ENCODE assay signal across 27 cellular contexts in the genomic region with DNA sequence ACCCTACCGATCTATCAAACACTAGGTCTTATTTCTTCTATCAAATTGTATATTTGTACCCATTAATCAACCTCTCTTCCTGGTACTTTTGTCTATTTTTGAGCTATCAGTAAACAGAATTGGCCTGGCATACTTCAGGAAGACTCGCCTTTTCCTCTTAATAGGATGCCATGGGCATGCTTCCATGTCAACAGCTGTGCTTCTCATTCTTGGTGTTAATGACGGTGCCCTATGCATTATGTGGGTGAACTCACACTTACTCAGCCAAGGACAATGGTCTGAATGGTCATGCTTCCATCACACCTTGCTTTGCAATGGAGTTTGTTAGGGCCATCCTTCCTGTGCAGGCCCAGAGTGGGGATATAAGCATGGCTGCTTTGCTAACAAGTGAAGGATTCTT.
"Had no signal": no experiment of that assay in that cellular context is flagged by ENCODE, and none has a peak within 500 bp of the region (broad histone marks: within the 10 kb centered on the region; RNA-seq: fewer than 3 reads in every experiment).

No MANE protein-coding gene starts in this region.

- H3K4me1 ChIP-seq: left lung, lower lobe of right lung, prostate gland, upper lobe of left lung had no signal

- H3K27me3 ChIP-seq: pancreas, upper lobe of left lung had no signal

- H3K4me3 ChIP-seq: left lung, lower lobe of right lung, mucosa of descending colon, pancreas, prostate gland, smooth muscle cell, tibial nerve, upper lobe of left lung had no signal

- H3K36me3 ChIP-seq: left lung, lower lobe of right lung, pancreas, prostate gland, tibial nerve, upper lobe of left lung had no signal

- DNase-seq: hypothalamus; immature natural killer cell; kidney; left colon; left lung; lower lobe of right lung; midbrain; mucosa of descending colon; naive thymus-derived CD8-positive, alpha-beta T cell; nucleus accumbens; pancreas; posterior cingulate gyrus; retina; right cardiac atrium; stimulated activated CD4-positive, alpha-beta T cell treated with anti-CD3 and anti-CD28 coated beads, Interleukin-1b, Interleukin-23, amount 100 ng/mL, for 48 hours; stimulated activated CD4-positive, alpha-beta T cell treated with anti-CD3 and anti-CD28 coated beads, Interleukin-2, amount 100 ng/mL, for 48 hours; stimulated activated CD4-positive, alpha-beta T cell treated with anti-CD3 and anti-CD28 coated beads, Interleukin-4, amount 100 ng/mL, for 4 hours; stimulated activated CD8-positive, alpha-beta memory T cell treated with anti-CD3 and anti-CD28 coated beads, Interleukin-4, amount 100 ng/mL, for 48 hours; stimulated activated naive CD4-positive, alpha-beta T cell treated with Interleukin-2 at 50 U/mL for 16 hours; stimulated activated naive CD8-positive, alpha-beta T cell treated with anti-CD3 and anti-CD28 coated beads, Interleukin-15, amount 100 ng/mL, for 72 hours; substantia nigra; upper lobe of left lung had no signal

- H3K27ac ChIP-seq: left lung, lower lobe of right lung, pancreas, prostate gland, tibial nerve, upper lobe of left lung had no signal

- H3K9me3 ChIP-seq: left lung, lower lobe of right lung, mucosa of descending colon, pancreas, prostate gland, tibial nerve, upper lobe of left lung had no signal

- ATAC-seq: left colon; left lung; lower lobe of right lung; mucosa of descending colon; naive thymus-derived CD8-positive, alpha-beta T cell; pancreas; right cardiac atrium; sciatic nerve; stimulated activated memory B cell treated with anti-CD40 and anti-IgM and Interleukin-4, amounts not matched to agents 10 μg/mL and 1 μg/mL and 100 μg/mL, for 72 hours; stimulated activated naive CD8-positive, alpha-beta T cell treated with anti-CD3 and anti-CD28 coated beads, Interleukin-15, amount 100 ng/mL, for 72 hours had no signal

- H3K4me2 ChIP-seq: smooth muscle cell had no signal
